In the genomic region with DNA sequence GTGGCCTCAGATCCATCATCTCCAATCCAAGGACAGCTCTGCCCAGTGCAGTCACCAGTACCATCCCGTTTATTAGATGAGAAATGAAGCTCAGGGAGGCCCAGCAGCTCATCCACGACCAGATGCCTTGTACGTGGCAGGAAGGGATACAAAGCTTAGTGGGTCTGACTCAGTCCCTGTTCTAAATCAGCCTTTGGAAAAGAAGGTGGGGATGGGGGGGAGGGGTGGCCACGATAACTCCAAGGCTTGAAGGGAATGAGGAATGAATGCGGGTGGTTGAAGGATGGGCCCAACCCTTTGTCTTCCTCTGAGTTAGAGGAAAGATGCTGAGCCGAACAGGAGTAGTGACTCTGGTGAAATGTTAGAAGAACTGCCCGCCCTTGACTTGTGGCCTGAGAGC, we compare ENCODE assay signal across 12 cellular contexts. TPM values are rescaled to one million over a fixed set of nuclear protein-coding genes. Genes with fewer than 3 reads are reported as not detected.
DNase-seq lines count a peak whose midpoint lies in the region; ATAC-seq and TF ChIP-seq lines count a peak whose summit lies in the region.
"Had no signal": no experiment of that assay in that cellular context is flagged by ENCODE, and none has a peak within 500 bp of the region (broad histone marks: within the 10 kb centered on the region; RNA-seq: fewer than 3 reads in every experiment).

No MANE protein-coding gene starts in this region.

- H3K4me1 ChIP-seq in PC-3 (ENCODE audit: insufficient read depth, low read length), result peaks cover 33% of the 10 kb centered on the region
- H3K4me1 ChIP-seq in hepatocyte (ENCODE audit: insufficient read depth), result peaks cover 49% of the 10 kb centered on the region
- H3K4me1 ChIP-seq in stomach, result peaks cover 31 to 66% (median 54%) of the 10 kb centered on the region in 4 donors

- TF ChIP-seq EP300 in stomach (IDR thresholded peaks at IDR 0.05), result no peak

- TF ChIP-seq CTCF in PC-3 (conservative IDR thresholded peaks at IDR 0.05; ENCODE audit: low read depth, low read length) (no peak), hepatocyte (IDR thresholded peaks at IDR 0.05; ENCODE audit: poor library complexity) (no peak), stomach (IDR thresholded peaks at IDR 0.05) (no peak)

- H3K4me3 ChIP-seq in PC-3 (ENCODE audit: low read length) (no peak overlapping the region), hepatocyte (no peak overlapping the region), stomach (no peak overlapping the region)
- H3K4me3 ChIP-seq: gastrocnemius medialis, GM23248 had no signal

- H3K4me2 ChIP-seq in PC-3 (ENCODE audit: low read length), result no peak overlapping the region
- H3K4me2 ChIP-seq in hepatocyte, result no peak overlapping the region

- CTCF ChIA-PET in PC-3 (lab: Charles Lee), result interaction anchor here (0.5 kb wide), 1 partner anchor 933 kb away, joined by 3 read pairs; no protein-coding TSS in a partner anchor

- no peaks in the 10 kb centered on the region for H3K36me3 ChIP-seq in PC-3 (ENCODE audit: low read depth, low read length)
- H3K36me3 ChIP-seq in hepatocyte (replicated peaks; ENCODE audit: insufficient read depth, low read depth), result no peaks in the 10 kb centered on the region
- no peaks in the 10 kb centered on the region for H3K36me3 ChIP-seq in stomach
- H3K36me3 ChIP-seq: gastrocnemius medialis had no signal

- H3K27me3 ChIP-seq in PC-3 (ENCODE audit: low read length) (no peaks in the 10 kb centered on the region), hepatocyte (no peaks in the 10 kb centered on the region), stomach (no peaks in the 10 kb centered on the region)
- H3K27me3 ChIP-seq: gastrocnemius medialis had no signal

- POLR2A ChIA-PET in PC-3 (lab: Charles Lee; ENCODE audit: unreplicated experiment), result no interaction called here

- no peak for ATAC-seq in PC-3
- ATAC-seq: gastrocnemius medialis had no signal

- H3F3A ChIP-seq in PC-3 (ENCODE audit: low read length, unreplicated experiment), result no peaks in the 10 kb centered on the region

- H3K9me3 ChIP-seq in PC-3 (ENCODE audit: low read length) (no peaks in the 10 kb centered on the region), hepatocyte (ENCODE audit: low read depth) (no peaks in the 10 kb centered on the region), stomach (no peaks in the 10 kb centered on the region)
- H3K9me3 ChIP-seq: gastrocnemius medialis had no signal

- H3K79me2 ChIP-seq in PC-3 (ENCODE audit: low read length) (peaks cover 4% of the 10 kb centered on the region), hepatocyte (peaks cover 38% of the 10 kb centered on the region)

- BruUV-seq in PC-3 (replicated peaks; lab: Mats Ljungman, UMichigan), result no TSS peak

- H4K20me1 ChIP-seq in PC-3 (ENCODE audit: low read length) (no peaks in the 10 kb centered on the region), hepatocyte (ENCODE audit: insufficient read depth, poor library complexity, severe bottlenecking) (no peaks in the 10 kb centered on the region)

- DNase-seq in PC-3 (peak; percentile 26), hepatocyte (ENCODE audit: low spot score) (no peak), stomach (no peak), hippocampal formation (lab: John Stamatoyannopoulos, UW) (no peak), erythroblast (lab: John Stamatoyannopoulos, UW) (no peak), epidermal melanocyte (ENCODE audit: insufficient read length, low spot score) (no peak)
- DNase-seq: caudate nucleus, DMS53, gastrocnemius medialis, GM23248, NCI-H774 had no signal

- H3K27ac ChIP-seq in PC-3 (ENCODE audit: low read length), result peak overlapping the region; percentile 98
- H3K27ac ChIP-seq in hepatocyte, result peak overlapping the region; percentile 100
- H3K27ac ChIP-seq in stomach, result peak overlapping the region; percentile 90 to 98 (median 94)
- H3K27ac ChIP-seq: gastrocnemius medialis, GM23248 had no signal

- no peak overlapping the region for H3K9ac ChIP-seq in PC-3 (ENCODE audit: low read length)
- H3K9ac ChIP-seq: GM23248 had no signal

- H2AFZ ChIP-seq in PC-3 (ENCODE audit: low read length) (no peak overlapping the region), hepatocyte (no peak overlapping the region)
- H2AFZ ChIP-seq: GM23248 had no signal

- H3K9me2 ChIP-seq in PC-3 (replicated peaks; ENCODE audit: low read length), result no peaks in the 10 kb centered on the region
- no peaks in the 10 kb centered on the region for H3K9me2 ChIP-seq in hepatocyte (replicated peaks; ENCODE audit: insufficient read depth)

- 59% methylated on average over 7 of the region's 7 CpGs for WGBS in hepatocyte (ENCODE audit: low lambda C conversion rate, missing lambda C conversion rate)
- WGBS in stomach, 5 donors, result 70 to 78% (median 75%) methylated on average over 7 of the region's 7 CpGs

- TF ChIP-seq POLR2A in stomach (IDR thresholded peaks at IDR 0.05) (no peak), erythroblast (IDR thresholded peaks at IDR 0.05; ENCODE audit: low read length) (no peak)

- intact Hi-C loops in PC-3 (cut with micrococcal nuclease) (no loop called here), stomach (cut with DNase I; ENCODE audit: low total_unique reads) (no loop called here)

RNA-seq across cellular contexts. Expression of gene LLGL2, which starts 25.8 kb away (rescaled TPM):
- total RNA-seq in PC-3 (2014; rRNA removed), result 92.9 and 122 TPM in 2 replicates
- total RNA-seq in hepatocyte, result 60.9 and 81.8 TPM in 2 replicates
- 154 and 194 TPM in 2 replicates for polyA plus RNA-seq in hepatocyte
- total RNA-seq in stomach, result 100 to 1,000 TPM in 4 of 5 donors, 10 to 100 TPM in 1; 72.3 to 565 (median 165) TPM
- polyA plus RNA-seq in stomach, result 100 to 1,000 TPM; 144 to 199 (median 184) TPM
- total RNA-seq: GM23248 had no signal
- polyA plus RNA-seq: GM23248 had no signal

RNA-seq across cellular contexts. Expression of gene TSEN54, which starts 34.9 kb away (rescaled TPM):
- total RNA-seq in PC-3 (2014; rRNA removed), result 61.6 and 70.4 TPM in 2 replicates
- 30.4 and 42.5 TPM in 2 replicates for total RNA-seq in hepatocyte
- polyA plus RNA-seq in hepatocyte, result 46.3 and 52.3 TPM in 2 replicates
- 100 to 1,000 TPM in 2 of 5 donors, 10 to 100 TPM in 3; 13.2 to 219 (median 48.1) TPM for total RNA-seq in stomach
- polyA plus RNA-seq in stomach, result 10 to 100 TPM; 20.8 to 49.7 (median 36.2) TPM

RNA-seq across cellular contexts. Expression of gene CASKIN2, which starts 35.9 kb away (rescaled TPM):
- total RNA-seq in PC-3 (2014; rRNA removed) (22.0 and 28.3 TPM in 2 replicates), hepatocyte (5.3 and 9.8 TPM in 2 replicates), stomach (10 to 100 TPM in 4 of 5 donors, 1 to 10 TPM in 1; 9.0 to 27.4 (median 15.6) TPM)
- polyA plus RNA-seq in hepatocyte (14.5 and 16.2 TPM in 2 replicates), stomach (1 to 10 TPM; 5.4 to 9.3 (median 8.8) TPM)

RNA-seq across cellular contexts. Expression of gene MYO15B, which starts 36.3 kb away (rescaled TPM):
- total RNA-seq in PC-3 (2014; rRNA removed), result 3.2 and 7.1 TPM in 2 replicates
- 99.8 and 153 TPM in 2 replicates for total RNA-seq in hepatocyte
- 124 and 132 TPM in 2 replicates for polyA plus RNA-seq in hepatocyte
- 100 to 1,000 TPM; 138 to 515 (median 186) TPM for total RNA-seq in stomach
- 10 to 100 TPM; 67.7 to 82.3 (median 68.5) TPM for polyA plus RNA-seq in stomach
- total RNA-seq: RPMI7951 had no signal
